ENCODE assay signal across 13 cellular contexts in the genomic region with DNA sequence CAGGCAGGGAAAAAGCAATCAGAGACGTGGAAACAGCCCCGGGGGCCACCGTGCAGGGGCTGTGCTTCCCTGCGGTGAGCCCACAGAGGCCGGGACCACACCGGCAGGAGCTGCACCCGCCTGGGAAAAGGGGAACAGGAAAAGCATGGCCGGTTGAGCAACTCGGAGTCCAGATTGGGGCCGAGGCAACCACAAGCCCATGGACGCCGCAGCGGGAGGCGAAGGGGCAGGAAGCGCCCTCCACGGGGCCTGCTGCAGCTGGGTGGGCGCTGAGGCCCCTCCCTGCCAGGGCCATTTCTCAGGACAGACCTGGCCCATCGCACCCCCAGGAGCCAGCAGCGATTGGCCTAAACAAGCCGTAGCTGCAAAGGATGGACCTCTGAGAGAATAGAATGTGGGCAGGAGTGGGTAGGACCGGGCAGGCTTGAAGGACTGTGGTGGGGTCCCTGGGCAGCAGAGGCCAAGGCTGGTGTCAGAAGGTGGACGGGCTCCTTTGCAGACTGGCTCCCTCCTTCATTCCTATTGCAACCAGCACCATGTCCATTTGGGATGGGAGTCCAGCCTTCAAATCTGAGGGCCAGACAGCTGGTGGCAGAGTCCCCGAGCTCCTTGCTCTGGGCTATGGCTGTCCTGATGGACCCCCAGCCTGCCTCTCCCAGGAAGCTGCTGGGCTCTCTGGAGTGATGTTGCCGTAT. TPM values are rescaled to one million over a fixed set of nuclear protein-coding genes. Genes with fewer than 3 reads are reported as not detected.
DNase-seq lines count a peak whose midpoint lies in the region; ATAC-seq and TF ChIP-seq lines count a peak whose summit lies in the region.
"Had no signal": no experiment of that assay in that cellular context is flagged by ENCODE, and none has a peak within 500 bp of the region (broad histone marks: within the 10 kb centered on the region; RNA-seq: fewer than 3 reads in every experiment).

No MANE protein-coding gene starts in this region.

- no peaks in the 10 kb centered on the region for H3K9me3 Mint-ChIP-seq in CD8-positive, alpha-beta T cell
- H3K9me3 Mint-ChIP-seq in naive thymus-derived CD4-positive, alpha-beta T cell, result peaks cover 0 to 8% (median 1%) of the 10 kb centered on the region in 11 donors
- H3K9me3 Mint-ChIP-seq in activated CD4-positive, alpha-beta T cell treated with anti-CD3 and anti-CD28 coated beads, Interleukin-2, amount 10 ng/mL, durations not matched to agents 24 days and 14 days, result peaks cover 4% of the 10 kb centered on the region

- peaks cover 3% of the 10 kb centered on the region for H3K27me3 ChIP-seq in CD8-positive, alpha-beta T cell (ENCODE audit: insufficient read depth, low read length)
- no peaks in the 10 kb centered on the region for H3K27me3 ChIP-seq in naive thymus-derived CD4-positive, alpha-beta T cell (ENCODE audit: control insufficient read depth in 2 of 2, insufficient read depth in 2 of 2, low read length in 2 of 2)

- intact Hi-C loops in CD8-positive, alpha-beta T cell (cut with DNase I, micrococcal nuclease), result no loop called here
- intact Hi-C loops in head of caudate nucleus (cut with DNase I), result no loop called here
- intact Hi-C loops in naive thymus-derived CD4-positive, alpha-beta T cell (cut with micrococcal nuclease), result no loop called here
- intact Hi-C loops in activated CD4-positive, alpha-beta T cell treated with anti-CD3 and anti-CD28 coated beads, Interleukin-2, amount 10 ng/mL, durations not matched to agents 24 days and 14 days (cut with micrococcal nuclease), result no loop called here

- H3K4me1 ChIP-seq in CD8-positive, alpha-beta T cell (ENCODE audit: insufficient read depth, low read length), result peaks cover 13% of the 10 kb centered on the region
- H3K4me1 ChIP-seq in naive thymus-derived CD4-positive, alpha-beta T cell (ENCODE audit: control insufficient read depth in 2 of 2, insufficient read depth in 2 of 2, low read length in 2 of 2), result peaks cover 0 to 13% of the 10 kb centered on the region in 2 donors

- DNase-seq in CD8-positive, alpha-beta T cell, result no peak
- DNase-seq in NOMO-1 treated with dmso at 0.1 percent for 144 hours (lab: John Stamatoyannopoulos, UW; ENCODE audit: unreplicated experiment), result peak; percentile 75
- peak in 38 of 42 donors; percentile 13 to 71 (median 51) for DNase-seq in head of caudate nucleus
- no peak for DNase-seq in naive thymus-derived CD4-positive, alpha-beta T cell
- no peak for DNase-seq in NCI-H226
- no peak for DNase-seq in activated CD4-positive, alpha-beta T cell treated with anti-CD3 and anti-CD28 coated beads, Interleukin-2, amount 10 ng/mL, durations not matched to agents 24 days and 14 days
- no peak for DNase-seq in SK-N-DZ (ENCODE audit: low spot score)
- DNase-seq: activated CD4-positive, alpha-beta T cell treated with anti-CD3 and anti-CD28 coated beads for 4 hours; NCI-H187 treated with DMSO at 0.1 percent for 48 hours; NCI-H82 had no signal

- TF ChIP-seq CTCF in CD8-positive, alpha-beta T cell (IDR thresholded peaks at IDR 0.05), result no peak

- H3K4me1 Mint-ChIP-seq in CD8-positive, alpha-beta T cell (ENCODE audit: low read depth), result peaks cover 16% of the 10 kb centered on the region
- peaks cover 0 to 16% (median 13%) of the 10 kb centered on the region in 7 donors for H3K4me1 Mint-ChIP-seq in naive thymus-derived CD4-positive, alpha-beta T cell
- H3K4me1 Mint-ChIP-seq in activated CD4-positive, alpha-beta T cell treated with anti-CD3 and anti-CD28 coated beads, Interleukin-2, amount 10 ng/mL, durations not matched to agents 24 days and 14 days, result peaks cover 2% of the 10 kb centered on the region

- H3K4me3 ChIP-seq in CD8-positive, alpha-beta T cell (ENCODE audit: low read depth, low read length), result peak overlapping the region; percentile 24
- H3K4me3 ChIP-seq in naive thymus-derived CD4-positive, alpha-beta T cell (ENCODE audit: low read length), result no peak overlapping the region

- CTCF ChIA-PET in CD8-positive, alpha-beta T cell (lab: Charles Lee), result interaction anchor here (1.3 to 1.9 kb wide), 2 partner anchors 9 to 10 kb away, joined by 3 to 10 read pairs; no protein-coding TSS in a partner anchor
- CTCF ChIA-PET in naive thymus-derived CD4-positive, alpha-beta T cell (lab: Charles Lee), result interaction anchor here (2.3 kb wide), 1 partner anchor 8 kb away, joined by 5 read pairs; no protein-coding TSS in a partner anchor

- peaks cover 20% of the 10 kb centered on the region for H3K27me3 Mint-ChIP-seq in CD8-positive, alpha-beta T cell (ENCODE audit: low read depth)
- peaks cover 23 to 47% (median 27%) of the 10 kb centered on the region in 5 donors for H3K27me3 Mint-ChIP-seq in naive thymus-derived CD4-positive, alpha-beta T cell
- H3K27me3 Mint-ChIP-seq in activated CD4-positive, alpha-beta T cell treated with anti-CD3 and anti-CD28 coated beads, Interleukin-2, amount 10 ng/mL, durations not matched to agents 24 days and 14 days, result peaks cover 29% of the 10 kb centered on the region

- no peak overlapping the region for H3K27ac ChIP-seq in CD8-positive, alpha-beta T cell (ENCODE audit: low read depth, low read length)
- no peak overlapping the region for H3K27ac ChIP-seq in naive thymus-derived CD4-positive, alpha-beta T cell (ENCODE audit: low read depth, low read length)

- no peak overlapping the region for H3K27ac Mint-ChIP-seq in CD8-positive, alpha-beta T cell
- peak overlapping the region in 3 of 9 donors; percentile 62 to 72 (median 67) for H3K27ac Mint-ChIP-seq in naive thymus-derived CD4-positive, alpha-beta T cell
- H3K27ac Mint-ChIP-seq in activated CD4-positive, alpha-beta T cell treated with anti-CD3 and anti-CD28 coated beads, Interleukin-2, amount 10 ng/mL, durations not matched to agents 24 days and 14 days, result no peak overlapping the region
- H3K27ac Mint-ChIP-seq: activated T-helper 2 cell treated with anti-CD3 and anti-CD28 coated beads, Interferon-gamma antibody, Interleukin-2, Interleukin-4, amounts not matched to agents 10 μg/mL and 5 μg/mL and 100 μg/mL, durations not matched to agents 14 hours and 24 hours and 36 hours had no signal

- peak overlapping the region; percentile 57 for H3K4me3 Mint-ChIP-seq in CD8-positive, alpha-beta T cell
- peak overlapping the region in 8 of 10 donors; percentile 29 to 79 (median 53) for H3K4me3 Mint-ChIP-seq in naive thymus-derived CD4-positive, alpha-beta T cell
- H3K4me3 Mint-ChIP-seq in activated CD4-positive, alpha-beta T cell treated with anti-CD3 and anti-CD28 coated beads, Interleukin-2, amount 10 ng/mL, durations not matched to agents 24 days and 14 days, result no peak overlapping the region

- no peaks in the 10 kb centered on the region for H3K36me3 Mint-ChIP-seq in CD8-positive, alpha-beta T cell
- peaks cover 0 to 12% (median 2%) of the 10 kb centered on the region in 5 donors for H3K36me3 Mint-ChIP-seq in naive thymus-derived CD4-positive, alpha-beta T cell
- H3K36me3 Mint-ChIP-seq in activated CD4-positive, alpha-beta T cell treated with anti-CD3 and anti-CD28 coated beads, Interleukin-2, amount 10 ng/mL, durations not matched to agents 24 days and 14 days (ENCODE audit: low read depth), result no peaks in the 10 kb centered on the region

- H3K9me3 ChIP-seq in CD8-positive, alpha-beta T cell (ENCODE audit: low read length), result no peaks in the 10 kb centered on the region
- no peaks in the 10 kb centered on the region for H3K9me3 ChIP-seq in naive thymus-derived CD4-positive, alpha-beta T cell (ENCODE audit: control insufficient read depth in 2 of 3, low read length in 3 of 3)

- POLR2A ChIA-PET in CD8-positive, alpha-beta T cell (lab: Charles Lee), result no interaction called here
- POLR2A ChIA-PET in naive thymus-derived CD4-positive, alpha-beta T cell (lab: Charles Lee), result no interaction called here

- no peak for ATAC-seq in CD8-positive, alpha-beta T cell
- peak; percentile 37 for ATAC-seq in naive thymus-derived CD4-positive, alpha-beta T cell
- no peak for ATAC-seq in HG03571 (IDR thresholded peaks at IDR 0.05; ENCODE audit: unreplicated experiment)
- ATAC-seq: SK-N-SH treated with all-trans-retinoic acid at 6 μM for 48 hours had no signal

- H3K36me3 ChIP-seq in CD8-positive, alpha-beta T cell (ENCODE audit: insufficient read depth, low read length), result no peaks in the 10 kb centered on the region
- no peaks in the 10 kb centered on the region for H3K36me3 ChIP-seq in naive thymus-derived CD4-positive, alpha-beta T cell (ENCODE audit: control insufficient read depth in 2 of 3, insufficient read depth in 3 of 3, low read length in 3 of 3)

RNA-seq across cellular contexts. Expression of a gene that starts 30.4 kb away (rescaled TPM):
- total RNA-seq in CD8-positive, alpha-beta T cell, result 100 to 1,000 TPM; 876 to 878 TPM
- 100 to 1,000 TPM; 479 to 692 (median 661) TPM for total RNA-seq in naive thymus-derived CD4-positive, alpha-beta T cell
- 1,000 to 10,000 TPM; 1,296 to 1,303 TPM for polyA plus RNA-seq in naive thymus-derived CD4-positive, alpha-beta T cell
- 555 and 569 TPM in 2 replicates for total RNA-seq in activated CD4-positive, alpha-beta T cell treated with anti-CD3 and anti-CD28 coated beads, Interleukin-2, amount 10 ng/mL, durations not matched to agents 24 days and 14 days
- polyA plus RNA-seq in SK-N-DZ (2014; cell fraction: cytosol; rRNA removed), result 655 and 763 TPM in 2 replicates
- polyA plus RNA-seq in SK-N-DZ (2014; cell fraction: nucleus; rRNA removed), result 454 and 463 TPM in 2 replicates

RNA-seq across cellular contexts. Expression of a gene that starts 30.6 kb away (rescaled TPM):
- total RNA-seq in CD8-positive, alpha-beta T cell, result 10 to 100 TPM; 56.0 to 56.2 TPM
- 10 to 100 TPM; 22.4 to 31.8 (median 28.7) TPM for total RNA-seq in naive thymus-derived CD4-positive, alpha-beta T cell
- polyA plus RNA-seq in naive thymus-derived CD4-positive, alpha-beta T cell, result 10 to 100 TPM; 24.8 to 26.1 TPM
- 49.1 and 57.1 TPM in 2 replicates for total RNA-seq in activated CD4-positive, alpha-beta T cell treated with anti-CD3 and anti-CD28 coated beads, Interleukin-2, amount 10 ng/mL, durations not matched to agents 24 days and 14 days
- 67.7 and 79.3 TPM in 2 replicates for polyA plus RNA-seq in SK-N-DZ (2014; cell fraction: cytosol; rRNA removed)
- 56.7 and 59.1 TPM in 2 replicates for polyA plus RNA-seq in SK-N-DZ (2014; cell fraction: nucleus; rRNA removed)

Comparison
In these comparisons a context has a peak if more than half of its experiments do, and no peak if none do; other contexts are left out.
1. DNase-seq: peak in NOMO-1 treated with dmso at 0.1 percent for 144 hours (single experiment) and head of caudate nucleus (38 of 42); none in CD8-positive, alpha-beta T cell (0 of 7), naive thymus-derived CD4-positive, alpha-beta T cell (0 of 9), NCI-H226 (single experiment), activated CD4-positive, alpha-beta T cell treated with anti-CD3 and anti-CD28 coated beads, Interleukin-2, amount 10 ng/mL, durations not matched to agents 24 days and 14 days (single experiment) and SK-N-DZ (single experiment).